ENCODE assay signal across 1 cellular context in genomic region chr5:116569999-116570398, GRCh38.
TF ChIP-seq lines count a peak whose summit lies in the region.

No MANE protein-coding gene starts in this region.

TF ChIP-seq in H1, 55 proteins besides CTCF, POLR2A, EP300 and RAD21:
- TF ChIP-seq CTBP2 (IDR thresholded peaks at IDR 0.05; ENCODE audit: borderline replicate concordance, insufficient read depth, insufficient read length, low read length) (no peak), E2F6 (IDR thresholded peaks at IDR 0.05) (no peak), CEBPB (IDR thresholded peaks at IDR 0.05; ENCODE audit: low read depth, low read length) (no peak)
